ENCODE assay signal across 8 cellular contexts in genomic region chrX:123764967-123765871, GRCh38. TPM values are rescaled to one million over a fixed set of nuclear protein-coding genes. Genes with fewer than 3 reads are reported as not detected.
DNase-seq lines count a peak whose midpoint lies in the region; ATAC-seq, FAIRE-seq and TF ChIP-seq lines count a peak whose summit lies in the region.

No MANE protein-coding gene starts in this region.

- H3K9me2 ChIP-seq in SU-DHL-6 (replicated peaks; ENCODE audit: insufficient read depth, low read length), result no peaks in the 10 kb centered on the region

- TF ChIP-seq POLR2A in GM12891 (IDR thresholded peaks at IDR 0.05; ENCODE audit: low read depth, low read length), result no peak

- H3F3A ChIP-seq in SU-DHL-6 (ENCODE audit: insufficient read depth), result peaks cover 13% of the 10 kb centered on the region; the same call in 1 of the 2 replicates

- no peak for TF ChIP-seq CTCF in SU-DHL-6 (IDR thresholded peaks at IDR 0.05; ENCODE audit: insufficient read depth, low read length, poor library complexity, severe bottlenecking)
- TF ChIP-seq CTCF in heart right ventricle (IDR thresholded peaks at IDR 0.05), result no peak

- H3K36me3 ChIP-seq in SU-DHL-6 (ENCODE audit: low read length), result no peaks in the 10 kb centered on the region
- no peaks in the 10 kb centered on the region for H3K36me3 ChIP-seq in adipocyte (ENCODE audit: control insufficient read depth, insufficient read depth, low read length, severe bottlenecking)
- no peaks in the 10 kb centered on the region for H3K36me3 ChIP-seq in heart right ventricle

- H3K27me3 ChIP-seq in SU-DHL-6 (ENCODE audit: low read length) (no peaks in the 10 kb centered on the region), adipocyte (replicated peaks; ENCODE audit: control insufficient read depth, insufficient read depth, low read length) (no peaks in the 10 kb centered on the region), heart right ventricle (no peaks in the 10 kb centered on the region)

- DNase-seq in GM12891 (ENCODE audit: insufficient read length, low spot score) (peak; percentile 36), NCI-H128 (lab: John Stamatoyannopoulos, UW; ENCODE audit: unreplicated experiment) (peak; percentile 32), adipocyte (ENCODE audit: low read depth) (peak; percentile 93), heart right ventricle (peak; percentile 81 to 87), pons (ENCODE audit: low spot score) (peak; percentile 72), urothelium cell line (ENCODE audit: low spot score) (peak; percentile 71)

- no peaks in the 10 kb centered on the region for H3K79me2 ChIP-seq in SU-DHL-6 (ENCODE audit: insufficient read depth, low read length)

- WGBS in heart right ventricle, 2 donors, result 5 to 11% methylated on average over 16 to 36 of the region's 38 CpGs

- H3K9ac ChIP-seq in SU-DHL-6 (ENCODE audit: low read length) (peak overlapping the region; percentile 35), adipocyte (ENCODE audit: low read length) (peak overlapping the region; percentile 78)

- H3K4me2 ChIP-seq in SU-DHL-6 (ENCODE audit: low read depth, low read length, poor library complexity, severe bottlenecking), result peak overlapping the region; percentile 84

- no peaks in the 10 kb centered on the region for H4K20me1 ChIP-seq in SU-DHL-6 (ENCODE audit: low read depth, low read length)

- FAIRE-seq in GM12891 (lab: Jason Lieb, UNC) (peak; percentile 87), urothelium cell line (lab: Jason Lieb, UNC) (no peak)

- no peaks in the 10 kb centered on the region for H3K9me3 ChIP-seq in SU-DHL-6 (ENCODE audit: insufficient read depth, low read length)
- no peaks in the 10 kb centered on the region for H3K9me3 ChIP-seq in adipocyte (ENCODE audit: control insufficient read depth, low read length)
- peaks cover 0 to 4% (median 0%) of the 10 kb centered on the region in 11 donors for H3K9me3 ChIP-seq in heart right ventricle

- peak overlapping the region; percentile 73 for H2AFZ ChIP-seq in SU-DHL-6 (ENCODE audit: low read depth, low read length, severe bottlenecking)

- ATAC-seq in HG02763 (IDR thresholded peaks at IDR 0.05; ENCODE audit: unreplicated experiment) (peak; percentile 82), heart right ventricle (peak; percentile 98 to 100 (median 100))

- H3K4me1 ChIP-seq in adipocyte (ENCODE audit: control insufficient read depth, insufficient read depth, low read length) (peaks cover 5% of the 10 kb centered on the region), heart right ventricle (peaks cover 0 to 5% (median 0%) of the 10 kb centered on the region in 9 donors)

- no peak overlapping the region for H3K27ac ChIP-seq in SU-DHL-6 (ENCODE audit: low read depth, low read length)
- peak overlapping the region; percentile 41 to 79 (median 69) for H3K27ac ChIP-seq in heart right ventricle

- intact Hi-C loops in heart right ventricle (cut with DNase I), result no loop called here

- H3K4me3 ChIP-seq in SU-DHL-6 (ENCODE audit: insufficient read depth, low read length, poor library complexity, severe bottlenecking) (peak overlapping the region; percentile 45), adipocyte (ENCODE audit: low read length) (peak overlapping the region; percentile 76), heart right ventricle (peak overlapping the region; percentile 1 to 54 (median 47))

TF ChIP-seq in GM12891, 5 proteins besides CTCF, POLR2A, EP300 and RAD21:
- TF ChIP-seq POLR2AphosphoS5 (IDR thresholded peaks at IDR 0.05; ENCODE audit: low read depth, low read length) (peak; percentile 36; the same call in 1 of the 2 replicates), PAX5 (IDR thresholded peaks at IDR 0.05; ENCODE audit: insufficient read depth, low read length, severe bottlenecking) (no peak)

RNA-seq across cellular contexts. Expression of gene THOC2, which starts 32.4 kb away (rescaled TPM):
- 38.1 TPM for polyA plus RNA-seq in GM12891 (2012; ENCODE audit: low read depth, missing spikeins)
- 10 to 100 TPM; 18.5 to 33.0 (median 23.5) TPM for total RNA-seq in heart right ventricle
- polyA plus RNA-seq in heart right ventricle, result 10 to 100 TPM; 16.8 to 70.2 TPM

Comparison
In these comparisons a context has a peak if more than half of its experiments do, and no peak if none do; other contexts are left out.
1. DNase-seq: peak in every context shown above with its lines; median percentile 93 in adipocyte; 84 in heart right ventricle; 72 in pons; 71 in urothelium cell line; 36 in GM12891; 32 in NCI-H128.